Comparison of ENCODE assay signal across 32 cellular contexts in the genomic region with DNA sequence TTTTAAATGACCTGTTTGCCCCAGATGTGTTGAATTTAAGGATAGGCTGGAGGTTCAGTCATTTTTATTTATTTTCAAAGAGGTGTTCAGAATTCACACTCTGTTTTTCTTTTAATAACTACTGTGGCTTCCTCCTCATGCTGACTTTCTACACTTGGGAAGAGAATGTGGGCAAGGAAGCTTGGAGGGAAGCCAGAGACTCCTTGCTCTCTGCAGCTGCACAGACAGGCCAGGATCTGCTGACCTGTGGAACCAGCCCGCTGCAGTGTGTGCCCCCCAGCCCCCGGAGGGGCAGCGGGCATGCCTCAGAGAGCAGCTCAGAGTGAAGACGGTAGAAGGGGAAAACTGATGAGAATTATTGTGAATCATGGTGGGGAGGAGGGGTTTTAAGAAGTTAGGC. TPM values are rescaled to one million over a fixed set of nuclear protein-coding genes. Genes with fewer than 3 reads are reported as not detected.
DNase-seq lines count a peak whose midpoint lies in the region; ATAC-seq, FAIRE-seq and TF ChIP-seq lines count a peak whose summit lies in the region.
"Had no signal": no experiment of that assay in that cellular context is flagged by ENCODE, and none has a peak within 500 bp of the region (broad histone marks: within the 10 kb centered on the region; RNA-seq: fewer than 3 reads in every experiment).

No MANE protein-coding gene starts in this region.

- H2BK5ac ChIP-seq in IMR-90 (ENCODE audit: low read depth, low read length, poor library complexity, severe bottlenecking): no peak overlapping the region

- H2AK5ac ChIP-seq in IMR-90 (ENCODE audit: low read depth, low read length): no peak overlapping the region

- no peak overlapping the region for H2AK9ac ChIP-seq in IMR-90 (replicated peaks; ENCODE audit: low read depth, low read length, poor library complexity)

- TF ChIP-seq EP300 in esophagus muscularis mucosa (IDR thresholded peaks at IDR 0.05): no peak

- H3K9me3 Mint-ChIP-seq in central memory CD8-positive, alpha-beta T cell: no peaks in the 10 kb centered on the region
- H3K9me3 Mint-ChIP-seq: brain; CD8-positive, alpha-beta T cell; dendritic cell treated with granulocyte-macrophage colony-stimulating factor and Interleukin-4, amounts not matched to agents 40 ng/mL and 50 ng/mL, for 4 days; HFFc6; natural killer cell treated with Interleukin-12 subunit alpha and Interleukin-12 subunit beta and Interleukin-15 and Interleukin-18, amount 100 ng/mL, for 72 hours; T-cell; type B pancreatic cell had no signal

- H3K4me3 ChIP-seq in IMR-90 (ENCODE audit: insufficient read depth, low read depth, low read length): no peak overlapping the region
- no peak overlapping the region for H3K4me3 ChIP-seq in left ventricle myocardium inferior
- no peak overlapping the region for H3K4me3 ChIP-seq in small intestine (ENCODE audit: low read depth in 1 of 2, low read length in 2 of 2)
- no peak overlapping the region for H3K4me3 ChIP-seq in esophagus muscularis mucosa
- no peak overlapping the region for H3K4me3 ChIP-seq in breast epithelium
- H3K4me3 ChIP-seq: K562, MG63, pancreas, SJCRH30 had no signal

- no peak overlapping the region for H2AFZ ChIP-seq in IMR-90 (replicated peaks; ENCODE audit: low read length, poor library complexity)

- intact Hi-C loops in IMR-90 (cut with micrococcal nuclease): no loop called here
- intact Hi-C loops in left ventricle myocardium inferior (cut with micrococcal nuclease): no loop called here
- intact Hi-C loops in esophagus muscularis mucosa (cut with DNase I): no loop called here
- intact Hi-C loops in breast epithelium (cut with DNase I; ENCODE audit: low total_unique reads): no loop called here

- no peak overlapping the region for H4K8ac ChIP-seq in IMR-90 (ENCODE audit: low read depth in 2 of 2, low read length in 2 of 2)

- TF ChIP-seq CTCF in IMR-90 (conservative IDR thresholded peaks at IDR 0.05; ENCODE audit: low read depth, low read length): no peak
- TF ChIP-seq CTCF in left ventricle myocardium inferior (IDR thresholded peaks at IDR 0.05; ENCODE audit: borderline replicate concordance): no peak
- TF ChIP-seq CTCF in esophagus muscularis mucosa (IDR thresholded peaks at IDR 0.05): no peak
- TF ChIP-seq CTCF in breast epithelium (IDR thresholded peaks at IDR 0.05): no peak

- no peak overlapping the region for H3K4ac ChIP-seq in IMR-90 (ENCODE audit: low read depth, low read length)

- no peak overlapping the region for H2BK20ac ChIP-seq in IMR-90 (ENCODE audit: low read depth, low read length)

- no peaks in the 10 kb centered on the region for H3K27me3 Mint-ChIP-seq in central memory CD8-positive, alpha-beta T cell
- H3K27me3 Mint-ChIP-seq: brain; dendritic cell treated with granulocyte-macrophage colony-stimulating factor and Interleukin-4, amounts not matched to agents 40 ng/mL and 50 ng/mL, for 4 days; natural killer cell treated with Interleukin-12 subunit alpha and Interleukin-12 subunit beta and Interleukin-15 and Interleukin-18, amount 100 ng/mL, for 72 hours; T-cell; type B pancreatic cell had no signal

- CTCF ChIA-PET in IMR-90 (lab: Yijun Ruan, JAX): no interaction called here

- H3K56ac ChIP-seq in IMR-90 (ENCODE audit: extremely low read depth, insufficient read depth, low read length): no peak overlapping the region

- H3K4me1 ChIP-seq in IMR-90 (ENCODE audit: control insufficient read depth, insufficient read depth, low read length) (no peaks in the 10 kb centered on the region; the same call in 1 of the 2 replicates), left ventricle myocardium inferior (peaks cover 80% of the 10 kb centered on the region), small intestine (ENCODE audit: control insufficient read depth in 2 of 2, insufficient read depth in 1 of 2, low read depth in 1 of 2, low read length in 1 of 2) (peaks cover 0 to 2% of the 10 kb centered on the region in 2 donors), esophagus muscularis mucosa (peaks cover 15 to 50% (median 34%) of the 10 kb centered on the region in 4 donors), breast epithelium (no peaks in the 10 kb centered on the region)
- H3K4me1 ChIP-seq: SJCRH30 had no signal

- no peak overlapping the region for H2BK15ac ChIP-seq in IMR-90 (ENCODE audit: low read depth, low read length)

- no peak overlapping the region for H3K23ac ChIP-seq in IMR-90 (ENCODE audit: low read depth, low read length)

- H3K9ac ChIP-seq in IMR-90 (ENCODE audit: low read depth, low read length): no peak overlapping the region

- H3K9me3 ChIP-seq in IMR-90 (ENCODE audit: control insufficient read depth, insufficient read depth, low read length) (no peaks in the 10 kb centered on the region), left ventricle myocardium inferior (replicated peaks) (no peaks in the 10 kb centered on the region), small intestine (ENCODE audit: control insufficient read depth, low read depth) (no peaks in the 10 kb centered on the region), esophagus muscularis mucosa (no peaks in the 10 kb centered on the region), breast epithelium (no peaks in the 10 kb centered on the region)
- H3K9me3 ChIP-seq: MG63, pancreas, SJCRH30 had no signal

- no peak overlapping the region for H3K27ac ChIP-seq in IMR-90 (ENCODE audit: insufficient read depth, low read length)
- H3K27ac ChIP-seq in left ventricle myocardium inferior (replicated peaks): peak overlapping the region; percentile 20
- peak overlapping the region; percentile 57 to 69 for H3K27ac ChIP-seq in small intestine (ENCODE audit: low read depth in 1 of 2, low read length in 1 of 2)
- H3K27ac ChIP-seq in esophagus muscularis mucosa (replicated peaks in 1 of 4): no peak overlapping the region
- no peak overlapping the region for H3K27ac ChIP-seq in breast epithelium
- H3K27ac ChIP-seq: pancreas, SJCRH30 had no signal

- peaks cover 41 to 68% of the 10 kb centered on the region in 2 experiments for H3K79me1 ChIP-seq in IMR-90 (ENCODE audit: low read depth in 1 of 2, low read length in 2 of 2)

- in situ Hi-C loops in IMR-90 (cut with MboI; ENCODE audit: low sequenced_read_pairs): no loop called here

- H3K27me3 ChIP-seq in IMR-90 (ENCODE audit: control insufficient read depth, insufficient read depth, low read length): no peaks in the 10 kb centered on the region
- no peaks in the 10 kb centered on the region for H3K27me3 ChIP-seq in left ventricle myocardium inferior (ENCODE audit: low read depth)
- no peaks in the 10 kb centered on the region for H3K27me3 ChIP-seq in small intestine (ENCODE audit: control insufficient read depth in 2 of 2, insufficient read depth in 2 of 2, low read length in 2 of 2)
- no peaks in the 10 kb centered on the region for H3K27me3 ChIP-seq in esophagus muscularis mucosa
- H3K27me3 ChIP-seq in breast epithelium: no peaks in the 10 kb centered on the region
- H3K27me3 ChIP-seq: MG63, pancreas, SJCRH30 had no signal

- WGBS in IMR-90 (ENCODE audit: extremely low coverage in 2 of 2, insufficient read length in 1 of 2), 2 experiments: 95% methylated on average over 3 of the region's 4 CpGs; no CpG with 5 or more reads in 1 of the 2 experiments
- 53 to 76% (median 65%) methylated on average over 4 of the region's 4 CpGs for WGBS in small intestine, 3 donors
- WGBS in esophagus muscularis mucosa: 93% methylated on average over 4 of the region's 4 CpGs

- peaks cover 23% of the 10 kb centered on the region for H3K4me1 Mint-ChIP-seq in central memory CD8-positive, alpha-beta T cell

- peak overlapping the region; percentile 25 for H3K27ac Mint-ChIP-seq in central memory CD8-positive, alpha-beta T cell (ENCODE audit: low read depth)
- H3K27ac Mint-ChIP-seq: activated CD8-positive, alpha-beta T cell treated with anti-CD3 and anti-CD28 coated beads, Interleukin-2, amount 10 ng/mL, durations not matched to agents 7 days and 5 days; CD8-positive, alpha-beta T cell; dendritic cell treated with granulocyte-macrophage colony-stimulating factor and Interleukin-4, amounts not matched to agents 40 ng/mL and 50 ng/mL, for 4 days; HFFc6; natural killer cell treated with Interleukin-12 subunit alpha and Interleukin-12 subunit beta and Interleukin-15 and Interleukin-18, amount 100 ng/mL, for 72 hours; T-cell; type B pancreatic cell had no signal

- H4K20me1 ChIP-seq in IMR-90 (ENCODE audit: insufficient read depth, low read length): peaks cover 41% of the 10 kb centered on the region

- no peak overlapping the region for H3K4me2 ChIP-seq in IMR-90 (ENCODE audit: low read depth, low read length)

- no peak overlapping the region for H3K14ac ChIP-seq in IMR-90 (replicated peaks; ENCODE audit: low read depth, low read length)

- TF ChIP-seq POLR2A in IMR-90 (IDR thresholded peaks at IDR 0.05; ENCODE audit: low read depth, low read length) (no peak), esophagus muscularis mucosa (IDR thresholded peaks at IDR 0.05; ENCODE audit: low read depth) (no peak), breast epithelium (IDR thresholded peaks at IDR 0.05) (no peak)

- no peak overlapping the region for H4K91ac ChIP-seq in IMR-90 (ENCODE audit: insufficient read depth, low read depth, low read length)

- peaks cover 13% of the 10 kb centered on the region for H3K9me1 ChIP-seq in IMR-90 (ENCODE audit: insufficient read depth, low read length)

- H3K36me3 ChIP-seq in IMR-90 (ENCODE audit: control insufficient read depth, insufficient read depth, low read length) (peaks cover 18% of the 10 kb centered on the region), left ventricle myocardium inferior (peaks cover 34% of the 10 kb centered on the region), small intestine (ENCODE audit: control insufficient read depth in 2 of 2, insufficient read depth in 2 of 2, low read length in 2 of 2) (peaks cover 0 to 2% of the 10 kb centered on the region in 2 donors), esophagus muscularis mucosa (peaks cover 9 to 31% (median 27%) of the 10 kb centered on the region in 4 donors), breast epithelium (no peaks in the 10 kb centered on the region)
- H3K36me3 ChIP-seq: SJCRH30 had no signal

- no peak overlapping the region for H4K5ac ChIP-seq in IMR-90 (ENCODE audit: low read depth, low read length)

- no peak overlapping the region for H3K4me3 Mint-ChIP-seq in central memory CD8-positive, alpha-beta T cell
- H3K4me3 Mint-ChIP-seq: activated CD8-positive, alpha-beta T cell treated with anti-CD3 and anti-CD28 coated beads, Interleukin-2, amount 10 ng/mL, durations not matched to agents 7 days and 5 days; brain; CD8-positive, alpha-beta T cell; dendritic cell treated with granulocyte-macrophage colony-stimulating factor and Interleukin-4, amounts not matched to agents 40 ng/mL and 50 ng/mL, for 4 days; HFFc6; natural killer cell treated with Interleukin-12 subunit alpha and Interleukin-12 subunit beta and Interleukin-15 and Interleukin-18, amount 100 ng/mL, for 72 hours; T-cell; type B pancreatic cell had no signal

- peak; percentile 29 for DNase-seq in IMR-90
- no peak for DNase-seq in central memory CD8-positive, alpha-beta T cell (ENCODE audit: low spot score in 2 of 2)
- DNase-seq in left ventricle myocardium inferior: no peak
- DNase-seq in small intestine: no peak
- DNase-seq in esophagus muscularis mucosa (ENCODE audit: extremely low spot score): no peak
- no peak for DNase-seq in breast epithelium (ENCODE audit: low spot score in 2 of 2)
- DNase-seq: activated CD4-positive, alpha-beta T cell treated with anti-CD3 and anti-CD28 coated beads for 1 hour; activated CD8-positive, alpha-beta T cell treated with anti-CD3 and anti-CD28 coated beads, Interleukin-2, amount 10 ng/mL, durations not matched to agents 7 days and 5 days; activated effector memory CD4-positive, alpha-beta T cell treated with anti-CD3 and anti-CD28 coated beads, Interleukin-2, amount 50 U/mL, for 16 hours; activated T-cell treated with anti-CD3 and anti-CD28 coated beads for 4 hours; CD8-positive, alpha-beta T cell; DMS153; HFFc6; MG63; midbrain; NCI-H1417 treated with DMSO at 0.1 percent for 48 hours; NCI-H2081 treated with DMSO at 0.1 percent for 48 hours; NCI-H345; NCI-H82; pancreas; SJCRH30; stimulated activated CD4-positive, alpha-beta T cell treated with anti-CD3 and anti-CD28 coated beads, Interleukin-15, amount 100 ng/mL, for 24 hours; T-cell had no signal

- peaks cover 14% of the 10 kb centered on the region for H3K36me3 Mint-ChIP-seq in central memory CD8-positive, alpha-beta T cell (ENCODE audit: insufficient read depth)
- H3K36me3 Mint-ChIP-seq: natural killer cell treated with Interleukin-12 subunit alpha and Interleukin-12 subunit beta and Interleukin-15 and Interleukin-18, amount 100 ng/mL, for 72 hours had no signal

- FAIRE-seq in small intestine (lab: Jason Lieb, UNC): no peak
- FAIRE-seq: endometrium, G401.6, K562, pancreas had no signal

- POLR2A ChIA-PET in IMR-90 (lab: Charles Lee; ENCODE audit: unreplicated experiment): no interaction called here

- dilution Hi-C loops in IMR-90 (cut with HindIII; ENCODE audit: low sequenced_read_pairs, unreplicated experiment): no loop called here

- H3K18ac ChIP-seq in IMR-90 (ENCODE audit: low read depth, low read length): no peak overlapping the region

- TF ChIP-seq RAD21 in IMR-90 (IDR thresholded peaks at IDR 0.05; ENCODE audit: low read length): no peak

- peak; percentile 29; the same call in 1 of the 2 replicates for ATAC-seq in IMR-90 (ENCODE audit: low read depth)
- ATAC-seq in central memory CD8-positive, alpha-beta T cell (replicated peaks; ENCODE audit: extremely low read depth, poor library complexity, severe bottlenecking): no peak
- no peak for ATAC-seq in GM21619 (IDR thresholded peaks at IDR 0.05; ENCODE audit: unreplicated experiment)
- ATAC-seq: activated CD8-positive, alpha-beta T cell treated with anti-CD3 and anti-CD28 coated beads, Interleukin-2, amount 10 ng/mL, durations not matched to agents 7 days and 5 days; CD8-positive, alpha-beta T cell; K562; natural killer cell treated with Interleukin-12 subunit alpha and Interleukin-12 subunit beta and Interleukin-15 and Interleukin-18, amount 100 ng/mL, for 72 hours; pancreas; sciatic nerve; T-cell had no signal

- no peak overlapping the region for H2BK120ac ChIP-seq in IMR-90 (ENCODE audit: low read depth, low read length)

- BruUV-seq in IMR-90 (replicated peaks; lab: Mats Ljungman, UMichigan): no TSS peak

RNA-seq across cellular contexts. Expression of a gene that starts 16.9 kb away (rescaled TPM):
- total RNA-seq in IMR-90 (2012; rRNA removed) (132 and 159 TPM in 2 replicates), left ventricle myocardium inferior (718 TPM), esophagus muscularis mucosa (100 to 1,000 TPM; 202 to 257 (median 232) TPM), breast epithelium (100 to 1,000 TPM; 140 to 318 (median 251) TPM)
- polyA plus RNA-seq in IMR-90 (2012; rRNA removed) (213 and 284 TPM in 2 replicates), small intestine (100 to 1,000 TPM; 513 to 837 (median 578) TPM)
- 205 and 256 TPM in 2 replicates for polyA plus RNA-seq in IMR-90 (2012; cell fraction: cytosol; rRNA removed)
- polyA plus RNA-seq in IMR-90 (2012; cell fraction: nucleus; rRNA removed; ENCODE audit: low replicate concordance): 46.8 and 155 TPM in 2 replicates

RNA-seq across cellular contexts. Expression of a gene that starts 50.4 kb away (rescaled TPM):
- total RNA-seq in IMR-90 (2012; rRNA removed) (43.7 and 101 TPM in 2 replicates), left ventricle myocardium inferior (63.2 TPM), esophagus muscularis mucosa (10 to 100 TPM; 42.6 to 73.1 (median 66.1) TPM), breast epithelium (100 to 1,000 TPM in 2 of 3 donors, 10 to 100 TPM in 1; 98.6 to 165 (median 110) TPM)
- polyA plus RNA-seq in IMR-90 (2012; rRNA removed) (40.1 and 43.5 TPM in 2 replicates), small intestine (10 to 100 TPM; 53.0 to 65.1 (median 55.6) TPM)
- polyA plus RNA-seq in IMR-90 (2012; cell fraction: cytosol; rRNA removed): 12.9 and 19.0 TPM in 2 replicates
- polyA plus RNA-seq in IMR-90 (2012; cell fraction: nucleus; rRNA removed; ENCODE audit: low replicate concordance): 8.8 and 44.9 TPM in 2 replicates

Comparison
In these comparisons a context has a peak if more than half of its experiments do, and no peak if none do; other contexts are left out.
1. H3K27ac ChIP-seq: peak in left ventricle myocardium inferior (single experiment) and small intestine (2 of 2); none in IMR-90 (single experiment), esophagus muscularis mucosa (0 of 4) and breast epithelium (0 of 2).